In the genomic region with DNA sequence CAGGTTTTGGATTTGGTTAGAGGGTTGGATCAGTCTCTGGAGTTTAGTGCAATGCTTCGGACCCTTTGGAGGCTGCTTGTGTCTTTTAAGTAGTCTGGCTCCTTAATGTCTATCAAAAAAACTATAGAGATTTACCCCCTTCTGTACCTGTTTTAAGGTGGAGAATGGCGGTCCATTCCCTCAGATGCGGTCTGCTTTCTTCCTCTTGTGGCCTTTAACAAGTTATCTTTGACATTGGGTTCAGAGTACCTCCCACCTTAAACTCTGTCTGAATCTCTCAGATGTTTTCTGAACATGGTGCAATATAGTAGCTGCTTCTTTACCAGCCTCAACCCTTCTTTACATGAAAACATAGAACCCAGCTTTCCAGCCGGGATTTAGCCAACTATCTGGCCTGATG, we compare ENCODE assay signal across 14 cellular contexts. TPM values are rescaled to one million over a fixed set of nuclear protein-coding genes. Genes with fewer than 3 reads are reported as not detected.
DNase-seq lines count a peak whose midpoint lies in the region; ATAC-seq and TF ChIP-seq lines count a peak whose summit lies in the region.
"Had no signal": no experiment of that assay in that cellular context is flagged by ENCODE, and none has a peak within 500 bp of the region (broad histone marks: within the 10 kb centered on the region; RNA-seq: fewer than 3 reads in every experiment).

No MANE protein-coding gene starts in this region.

- peak overlapping the region; percentile 86; the same call in 1 of the 2 replicates for H3K4me2 ChIP-seq in OCI-LY3 (ENCODE audit: low read length)

- no peak for DNase-seq in activated naive CD4-positive, alpha-beta T cell treated with anti-CD3 and anti-CD28 coated beads, Interleukin-2, amount 10 ng/mL, durations not matched to agents 7 days and 5 days
- no peak for DNase-seq in activated naive CD4-positive, alpha-beta T cell treated with anti-CD3 and anti-CD28 coated beads, Interleukin-2, amount 50 U/mL, for 16 hours
- DNase-seq in effector memory CD8-positive, alpha-beta T cell: no peak
- DNase-seq in stimulated activated effector memory CD8-positive, alpha-beta T cell treated with anti-CD3 and anti-CD28 coated beads, Interleukin-12 subunit alpha, Interleukin-12 subunit beta, amount 100 ng/mL, for 72 hours (ENCODE audit: low spot score in 2 of 2): no peak
- DNase-seq in ACHN (no peak), AML-193 (lab: John Stamatoyannopoulos, UW) (no peak), tibial nerve (ENCODE audit: low spot score in 2 of 2) (no peak)
- DNase-seq: GOT3; NCI-H2171; psoas muscle; stimulated activated CD8-positive, alpha-beta memory T cell treated with anti-CD3 and anti-CD28 coated beads, Interleukin-4, amount 100 ng/mL, for 48 hours; SW 1271 had no signal

- H3K27ac Mint-ChIP-seq in activated naive CD4-positive, alpha-beta T cell treated with anti-CD3 and anti-CD28 coated beads, Interleukin-2, amount 10 ng/mL, durations not matched to agents 7 days and 5 days: peak overlapping the region; percentile 3
- H3K27ac Mint-ChIP-seq in effector memory CD8-positive, alpha-beta T cell: peak overlapping the region in 1 of 2 donors; percentile 72
- no peak overlapping the region for H3K27ac Mint-ChIP-seq in stimulated activated effector memory CD8-positive, alpha-beta T cell treated with anti-CD3 and anti-CD28 coated beads, Interleukin-12 subunit alpha, Interleukin-12 subunit beta, amount 100 ng/mL, for 72 hours
- H3K27ac Mint-ChIP-seq: memory B cell had no signal

- 84 to 87% methylated on average over 4 of the region's 4 CpGs for WGBS in tibial nerve, 2 donors

- TF ChIP-seq POLR2A in tibial nerve (IDR thresholded peaks at IDR 0.05): no peak

- peaks cover 51% of the 10 kb centered on the region for H3K4me1 Mint-ChIP-seq in activated naive CD4-positive, alpha-beta T cell treated with anti-CD3 and anti-CD28 coated beads, Interleukin-2, amount 10 ng/mL, durations not matched to agents 7 days and 5 days
- peaks cover 28 to 48% of the 10 kb centered on the region in 2 donors for H3K4me1 Mint-ChIP-seq in effector memory CD8-positive, alpha-beta T cell (ENCODE audit: low read depth in 2 of 2)
- H3K4me1 Mint-ChIP-seq in stimulated activated effector memory CD8-positive, alpha-beta T cell treated with anti-CD3 and anti-CD28 coated beads, Interleukin-12 subunit alpha, Interleukin-12 subunit beta, amount 100 ng/mL, for 72 hours: peaks cover 43% of the 10 kb centered on the region

- H3K79me2 ChIP-seq in OCI-LY3 (ENCODE audit: low read length): peaks cover 74% of the 10 kb centered on the region

- peak overlapping the region; percentile 84 for H3K4me3 Mint-ChIP-seq in activated naive CD4-positive, alpha-beta T cell treated with anti-CD3 and anti-CD28 coated beads, Interleukin-2, amount 10 ng/mL, durations not matched to agents 7 days and 5 days
- H3K4me3 Mint-ChIP-seq in effector memory CD8-positive, alpha-beta T cell: peak overlapping the region; percentile 6 to 99
- peak overlapping the region; percentile 91 for H3K4me3 Mint-ChIP-seq in stimulated activated effector memory CD8-positive, alpha-beta T cell treated with anti-CD3 and anti-CD28 coated beads, Interleukin-12 subunit alpha, Interleukin-12 subunit beta, amount 100 ng/mL, for 72 hours

- H3K36me3 Mint-ChIP-seq in activated naive CD4-positive, alpha-beta T cell treated with anti-CD3 and anti-CD28 coated beads, Interleukin-2, amount 10 ng/mL, durations not matched to agents 7 days and 5 days: peaks cover 15% of the 10 kb centered on the region
- H3K36me3 Mint-ChIP-seq in effector memory CD8-positive, alpha-beta T cell (ENCODE audit: insufficient read depth): peaks cover 14% of the 10 kb centered on the region
- H3K36me3 Mint-ChIP-seq in stimulated activated effector memory CD8-positive, alpha-beta T cell treated with anti-CD3 and anti-CD28 coated beads, Interleukin-12 subunit alpha, Interleukin-12 subunit beta, amount 100 ng/mL, for 72 hours: peaks cover 52% of the 10 kb centered on the region
- H3K36me3 Mint-ChIP-seq: memory B cell had no signal

- TF ChIP-seq EP300 in tibial nerve (IDR thresholded peaks at IDR 0.05): no peak

- no peaks in the 10 kb centered on the region for H3K27me3 ChIP-seq in OCI-LY3 (ENCODE audit: low read depth, low read length)
- H3K27me3 ChIP-seq in tibial nerve: no peaks in the 10 kb centered on the region

- no peaks in the 10 kb centered on the region for H3K9me3 Mint-ChIP-seq in activated naive CD4-positive, alpha-beta T cell treated with anti-CD3 and anti-CD28 coated beads, Interleukin-2, amount 10 ng/mL, durations not matched to agents 7 days and 5 days
- H3K9me3 Mint-ChIP-seq in effector memory CD8-positive, alpha-beta T cell: no peaks in the 10 kb centered on the region
- H3K9me3 Mint-ChIP-seq in stimulated activated effector memory CD8-positive, alpha-beta T cell treated with anti-CD3 and anti-CD28 coated beads, Interleukin-12 subunit alpha, Interleukin-12 subunit beta, amount 100 ng/mL, for 72 hours: no peaks in the 10 kb centered on the region
- H3K9me3 Mint-ChIP-seq: memory B cell had no signal

- CTCF ChIA-PET in activated naive CD4-positive, alpha-beta T cell treated with anti-CD3 and anti-CD28 coated beads, Interleukin-2, amount 10 ng/mL, durations not matched to agents 7 days and 5 days (lab: Charles Lee): no interaction called here

- no peak overlapping the region for H3K4me3 ChIP-seq in OCI-LY3 (ENCODE audit: low read length)
- no peak overlapping the region for H3K4me3 ChIP-seq in tibial nerve
- H3K4me3 ChIP-seq: psoas muscle had no signal

- no peak overlapping the region for H2AFZ ChIP-seq in OCI-LY3 (ENCODE audit: low read depth, low read length)

- no peak for ATAC-seq in effector memory CD8-positive, alpha-beta T cell (replicated peaks)
- no peak for ATAC-seq in stimulated activated effector memory CD8-positive, alpha-beta T cell treated with anti-CD3 and anti-CD28 coated beads, Interleukin-12 subunit alpha, Interleukin-12 subunit beta, amount 100 ng/mL, for 72 hours
- ATAC-seq: psoas muscle had no signal

- peaks cover 14% of the 10 kb centered on the region for H3K36me3 ChIP-seq in OCI-LY3 (replicated peaks; ENCODE audit: low read depth, low read length)
- H3K36me3 ChIP-seq in tibial nerve: peaks cover 0 to 2% (median 0%) of the 10 kb centered on the region in 3 donors

- H3K27ac ChIP-seq in OCI-LY3 (ENCODE audit: low read length) (no peak overlapping the region), tibial nerve (no peak overlapping the region)
- H3K27ac ChIP-seq: psoas muscle had no signal

- no peaks in the 10 kb centered on the region for H3K27me3 Mint-ChIP-seq in activated naive CD4-positive, alpha-beta T cell treated with anti-CD3 and anti-CD28 coated beads, Interleukin-2, amount 10 ng/mL, durations not matched to agents 7 days and 5 days
- H3K27me3 Mint-ChIP-seq in effector memory CD8-positive, alpha-beta T cell: no peaks in the 10 kb centered on the region
- H3K27me3 Mint-ChIP-seq: memory B cell had no signal

- in situ Hi-C loops in ACHN (cut with HindIII; ENCODE audit: low pct_ligation_motif_present, low pct_unique_long_range_greater_than_20kb, low sequenced_read_pairs): no loop called here

- H3K4me1 ChIP-seq in OCI-LY3 (ENCODE audit: low read length): peaks cover 24% of the 10 kb centered on the region
- H3K4me1 ChIP-seq in tibial nerve: peaks cover 0 to 51% (median 19%) of the 10 kb centered on the region in 4 donors

- H4K20me1 ChIP-seq in OCI-LY3 (ENCODE audit: insufficient read depth, low read length): peaks cover 55% of the 10 kb centered on the region

- TF ChIP-seq CTCF in OCI-LY3 (IDR thresholded peaks at IDR 0.05; ENCODE audit: low read depth, low read length): no peak
- TF ChIP-seq CTCF in tibial nerve (IDR thresholded peaks at IDR 0.05): no peak

- H3K9me3 ChIP-seq in OCI-LY3 (ENCODE audit: insufficient read depth, low read length) (no peaks in the 10 kb centered on the region), tibial nerve (no peaks in the 10 kb centered on the region)
- H3K9me3 ChIP-seq: psoas muscle had no signal

- H3K9ac ChIP-seq in OCI-LY3 (ENCODE audit: low read length): no peak overlapping the region

RNA-seq across cellular contexts. Expression of a gene that starts 2.4 kb away (rescaled TPM):
- 10 to 100 TPM; 13.3 to 22.1 (median 15.3) TPM for total RNA-seq in tibial nerve

RNA-seq across cellular contexts. Expression of a gene that starts 57.3 kb away (rescaled TPM):
- total RNA-seq in tibial nerve: 10 to 100 TPM; 42.6 to 76.6 (median 66.4) TPM
